Comparison of ENCODE assay signal across 20 cellular contexts in the genomic region with DNA sequence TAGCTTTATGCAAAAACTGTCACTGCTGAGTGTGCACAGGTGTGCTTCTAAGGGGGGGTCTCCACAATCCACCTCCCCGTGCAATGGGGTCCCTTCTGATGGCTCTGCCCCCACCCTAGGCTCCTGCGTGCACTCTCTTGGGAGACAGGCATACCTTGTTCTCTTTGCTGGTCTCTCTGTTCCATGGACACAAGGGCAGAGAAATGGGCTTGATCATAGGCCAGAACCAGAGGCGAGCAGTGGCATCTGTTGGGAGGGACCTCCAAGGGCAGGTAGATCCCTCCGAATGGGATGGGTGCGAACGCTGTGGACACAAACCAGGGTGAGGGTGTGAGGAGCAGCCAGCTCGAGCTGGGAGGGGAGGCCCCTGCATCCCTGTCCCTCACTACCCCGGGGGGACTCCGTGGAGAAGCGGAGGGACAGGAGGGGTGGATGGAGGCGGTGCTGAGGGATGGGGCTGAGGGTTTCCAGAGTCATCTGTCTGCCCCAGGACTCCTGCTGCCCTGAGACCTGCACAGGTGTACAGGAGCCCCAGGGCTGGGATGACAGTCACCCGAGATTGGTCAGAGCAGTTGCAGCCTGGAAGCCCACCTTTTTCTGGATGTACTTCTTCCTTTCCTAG.
DNase-seq lines count a peak whose midpoint lies in the region; ATAC-seq and TF ChIP-seq lines count a peak whose summit lies in the region.
"Had no signal": no experiment of that assay in that cellular context is flagged by ENCODE, and none has a peak within 500 bp of the region (broad histone marks: within the 10 kb centered on the region; RNA-seq: fewer than 3 reads in every experiment).

No MANE protein-coding gene starts in this region.

- H4K20me1 ChIP-seq in OCI-LY7 (ENCODE audit: insufficient read depth, low read length) = no peaks in the 10 kb centered on the region

- no peaks in the 10 kb centered on the region for H3K9me2 ChIP-seq in OCI-LY7 (ENCODE audit: insufficient read depth, low read length)

- no peak overlapping the region for H3K4me3 Mint-ChIP-seq in activated naive CD4-positive, alpha-beta T cell treated with anti-CD3 and anti-CD28 coated beads, Interleukin-2, amount 10 ng/mL, durations not matched to agents 7 days and 5 days
- H3K4me3 Mint-ChIP-seq: CD8-positive, alpha-beta memory T cell; GM23338 had no signal

- H3K4me2 ChIP-seq in OCI-LY7 (ENCODE audit: low read length) = no peak overlapping the region
- H3K4me2 ChIP-seq: GM23338 had no signal

- H3K27ac ChIP-seq in testis (no peak overlapping the region), OCI-LY7 (ENCODE audit: low read depth, low read length, poor library complexity, severe bottlenecking) (no peak overlapping the region)
- H3K27ac ChIP-seq: C4-2B, HL-60, SJCRH30 had no signal

- DNase-seq in activated naive CD4-positive, alpha-beta T cell treated with anti-CD3 and anti-CD28 coated beads, Interleukin-2, amount 10 ng/mL, durations not matched to agents 7 days and 5 days = no peak
- DNase-seq in activated naive CD4-positive, alpha-beta T cell treated with anti-CD3 and anti-CD28 coated beads, Interleukin-2, amount 50 U/mL, for 72 hours (ENCODE audit: low spot score in 2 of 2) = no peak
- peak; percentile 20 for DNase-seq in NCI-H69 (lab: John Stamatoyannopoulos, UW)
- DNase-seq in islet precursor cell = peak; percentile 42
- DNase-seq in testis = peak; percentile 10
- no peak for DNase-seq in HPDE6-E6E7 (ENCODE audit: extremely low spot score)
- no peak for DNase-seq in OCI-LY7 (ENCODE audit: low spot score)
- DNase-seq: Calu3; CD8-positive, alpha-beta memory T cell; GDM1; HCEC 1CT; KBM-7; MM.1S; NCI-H1048; NCI-H187; SJCRH30 had no signal

- H3K79me2 ChIP-seq in OCI-LY7 (ENCODE audit: insufficient read depth, low read depth, low read length) = no peaks in the 10 kb centered on the region

- H3K4me1 ChIP-seq in testis (no peaks in the 10 kb centered on the region), OCI-LY7 (ENCODE audit: insufficient read depth, low read length, poor library complexity, severe bottlenecking) (peaks cover 9% of the 10 kb centered on the region)
- H3K4me1 ChIP-seq: SJCRH30 had no signal

- no peaks in the 10 kb centered on the region for H3K36me3 ChIP-seq in testis (ENCODE audit: low read depth, missing control alignments)
- H3K36me3 ChIP-seq in OCI-LY7 (ENCODE audit: insufficient read depth, low read length) = no peaks in the 10 kb centered on the region
- H3K36me3 ChIP-seq: SJCRH30 had no signal

- ATAC-seq in activated naive CD4-positive, alpha-beta T cell treated with anti-CD3 and anti-CD28 coated beads, Interleukin-2, amount 50 U/mL, for 72 hours = no peak
- ATAC-seq: GM23338, Panc1 had no signal

- BruUV-seq in OCI-LY7 (replicated peaks; lab: Mats Ljungman, UMichigan) = no TSS peak

- POLR2A ChIA-PET in OCI-LY7 (lab: Charles Lee) = no interaction called here

- WGBS in testis, 2 donors = 91 to 94% methylated on average over 12 of the region's 12 CpGs

- H3K27me3 ChIP-seq in testis = no peaks in the 10 kb centered on the region
- H3K27me3 ChIP-seq: SJCRH30 had no signal

- no peak overlapping the region for H2AFZ ChIP-seq in OCI-LY7 (ENCODE audit: low read length)
- H2AFZ ChIP-seq: GM23338 had no signal

- TF ChIP-seq CTCF in testis (IDR thresholded peaks at IDR 0.05) (no peak), OCI-LY7 (conservative IDR thresholded peaks at IDR 0.05; ENCODE audit: low read length) (no peak)

- peak overlapping the region; percentile 55 for H3K27ac Mint-ChIP-seq in activated naive CD4-positive, alpha-beta T cell treated with anti-CD3 and anti-CD28 coated beads, Interleukin-2, amount 10 ng/mL, durations not matched to agents 7 days and 5 days
- H3K27ac Mint-ChIP-seq in activated naive CD4-positive, alpha-beta T cell treated with anti-CD3 and anti-CD28 coated beads, Interleukin-2, amount 50 U/mL, for 72 hours = no peak overlapping the region
- H3K27ac Mint-ChIP-seq: CD8-positive, alpha-beta memory T cell; GM23338 had no signal

- TF ChIP-seq POLR2A in testis (IDR thresholded peaks at IDR 0.05) = no peak

- CTCF ChIA-PET in activated naive CD4-positive, alpha-beta T cell treated with anti-CD3 and anti-CD28 coated beads, Interleukin-2, amount 10 ng/mL, durations not matched to agents 7 days and 5 days (lab: Charles Lee) = interaction anchor here (1.2 to 4.2 kb wide), 3 partner anchors 11 to 373 kb away, joined by 3 to 16 read pairs (median 7); no protein-coding TSS in a partner anchor
- CTCF ChIA-PET in OCI-LY7 (lab: Charles Lee; ENCODE audit: unreplicated experiment) = no interaction called here

- no peaks in the 10 kb centered on the region for H3K4me1 Mint-ChIP-seq in activated naive CD4-positive, alpha-beta T cell treated with anti-CD3 and anti-CD28 coated beads, Interleukin-2, amount 10 ng/mL, durations not matched to agents 7 days and 5 days
- H3K4me1 Mint-ChIP-seq: CD8-positive, alpha-beta memory T cell had no signal

- H3K4me3 ChIP-seq in testis (no peak overlapping the region), OCI-LY7 (ENCODE audit: low read depth, low read length, poor library complexity, severe bottlenecking) (no peak overlapping the region)
- H3K4me3 ChIP-seq: GM23338, SJCRH30 had no signal

- H3K27me3 Mint-ChIP-seq in activated naive CD4-positive, alpha-beta T cell treated with anti-CD3 and anti-CD28 coated beads, Interleukin-2, amount 10 ng/mL, durations not matched to agents 7 days and 5 days = peaks cover 35% of the 10 kb centered on the region

- H3K36me3 Mint-ChIP-seq in activated naive CD4-positive, alpha-beta T cell treated with anti-CD3 and anti-CD28 coated beads, Interleukin-2, amount 10 ng/mL, durations not matched to agents 7 days and 5 days = no peaks in the 10 kb centered on the region
- no peaks in the 10 kb centered on the region for H3K36me3 Mint-ChIP-seq in activated naive CD4-positive, alpha-beta T cell treated with anti-CD3 and anti-CD28 coated beads, Interleukin-2, amount 50 U/mL, for 72 hours
- H3K36me3 Mint-ChIP-seq: CD8-positive, alpha-beta memory T cell had no signal

- H3K9me3 Mint-ChIP-seq in activated naive CD4-positive, alpha-beta T cell treated with anti-CD3 and anti-CD28 coated beads, Interleukin-2, amount 10 ng/mL, durations not matched to agents 7 days and 5 days = no peaks in the 10 kb centered on the region
- H3K9me3 Mint-ChIP-seq in activated naive CD4-positive, alpha-beta T cell treated with anti-CD3 and anti-CD28 coated beads, Interleukin-2, amount 50 U/mL, for 72 hours = no peaks in the 10 kb centered on the region
- H3K9me3 Mint-ChIP-seq: CD8-positive, alpha-beta memory T cell; GM23338 had no signal

- intact Hi-C loops in testis (cut with DNase I; ENCODE audit: low total_unique reads) = no loop called here
- intact Hi-C loops in OCI-LY7 (cut with micrococcal nuclease; ENCODE audit: unreplicated experiment) = no loop called here

- H3K9me3 ChIP-seq in testis (no peaks in the 10 kb centered on the region), OCI-LY7 (ENCODE audit: low read length) (no peaks in the 10 kb centered on the region)
- H3K9me3 ChIP-seq: SJCRH30 had no signal

Comparison
In these comparisons a context has a peak if more than half of its experiments do, and no peak if none do; other contexts are left out.
1. DNase-seq: peak in NCI-H69 (single experiment), islet precursor cell (single experiment) and testis (single experiment); none in activated naive CD4-positive, alpha-beta T cell treated with anti-CD3 and anti-CD28 coated beads, Interleukin-2, amount 10 ng/mL, durations not matched to agents 7 days and 5 days (single experiment), activated naive CD4-positive, alpha-beta T cell treated with anti-CD3 and anti-CD28 coated beads, Interleukin-2, amount 50 U/mL, for 72 hours (0 of 2), HPDE6-E6E7 (single experiment) and OCI-LY7 (single experiment).